In the genomic region with DNA sequence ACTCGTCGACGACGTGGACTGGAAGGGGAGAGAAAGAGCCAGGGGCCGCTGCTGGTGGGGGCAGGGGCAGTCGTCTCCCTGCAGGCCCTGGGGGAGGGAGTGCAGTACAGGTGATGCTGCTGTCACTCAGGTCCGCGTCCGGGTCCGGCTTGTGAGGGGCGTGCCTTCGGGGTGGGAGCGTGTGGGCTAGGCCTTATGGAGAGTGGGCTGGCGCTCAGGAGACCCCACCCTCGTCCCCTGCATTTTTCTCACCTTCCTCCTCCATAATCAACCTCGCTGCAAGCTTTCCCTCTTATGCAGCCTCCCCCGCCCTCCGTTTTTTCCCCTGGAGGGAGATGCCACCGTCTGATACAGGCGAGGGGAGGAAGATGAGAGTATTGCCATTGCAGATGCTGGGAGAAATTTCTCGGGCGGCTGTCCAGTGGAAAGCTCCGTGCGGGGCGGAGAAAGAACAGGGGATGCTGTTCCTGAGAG, we compare ENCODE assay signal across 1 cellular context.
TF ChIP-seq lines count a peak whose summit lies in the region.

No MANE protein-coding gene starts in this region.

TF ChIP-seq in HEK293, 187 proteins besides CTCF, POLR2A, EP300 and RAD21 (continued from another document):
- TF ChIP-seq, protein P1, sequence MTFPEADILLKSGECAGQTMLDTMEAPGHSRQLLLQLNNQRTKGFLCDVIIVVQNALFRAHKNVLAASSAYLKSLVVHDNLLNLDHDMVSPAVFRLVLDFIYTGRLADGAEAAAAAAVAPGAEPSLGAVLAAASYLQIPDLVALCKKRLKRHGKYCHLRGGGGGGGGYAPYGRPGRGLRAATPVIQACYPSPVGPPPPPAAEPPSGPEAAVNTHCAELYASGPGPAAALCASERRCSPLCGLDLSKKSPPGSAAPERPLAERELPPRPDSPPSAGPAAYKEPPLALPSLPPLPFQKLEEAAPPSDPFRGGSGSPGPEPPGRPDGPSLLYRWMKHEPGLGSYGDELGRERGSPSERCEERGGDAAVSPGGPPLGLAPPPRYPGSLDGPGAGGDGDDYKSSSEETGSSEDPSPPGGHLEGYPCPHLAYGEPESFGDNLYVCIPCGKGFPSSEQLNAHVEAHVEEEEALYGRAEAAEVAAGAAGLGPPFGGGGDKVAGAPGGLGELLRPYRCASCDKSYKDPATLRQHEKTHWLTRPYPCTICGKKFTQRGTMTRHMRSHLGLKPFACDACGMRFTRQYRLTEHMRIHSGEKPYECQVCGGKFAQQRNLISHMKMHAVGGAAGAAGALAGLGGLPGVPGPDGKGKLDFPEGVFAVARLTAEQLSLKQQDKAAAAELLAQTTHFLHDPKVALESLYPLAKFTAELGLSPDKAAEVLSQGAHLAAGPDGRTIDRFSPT (tag by site-specific recombination; IDR thresholded peaks at IDR 0.05), result 0 out of 2 replicates have a peak, but pooled peaks have one; percentile 50
- TF ChIP-seq SETDB1 (IDR thresholded peaks at IDR 0.05; ENCODE audit: insufficient read length, low read length), result no peak
- no peak for TF ChIP-seq ZNF510 (tag by site-specific recombination; IDR thresholded peaks at IDR 0.05; ENCODE audit: insufficient replicate concordance)
- no peak for TF ChIP-seq ZNF658 (tag by site-specific recombination; IDR thresholded peaks at IDR 0.05)
- no peak for TF ChIP-seq ZNF677 (tag by site-specific recombination; IDR thresholded peaks at IDR 0.05)
- no peak for TF ChIP-seq SALL2 (tag by site-specific recombination; IDR thresholded peaks at IDR 0.05; ENCODE audit: borderline replicate concordance)
- TF ChIP-seq SP2 (tag by site-specific recombination; IDR thresholded peaks at IDR 0.05), result peak; percentile 90
- no peak for TF ChIP-seq ZNF426 (tag by site-specific recombination; IDR thresholded peaks at IDR 0.05)
- TF ChIP-seq ZNF138 (tag by site-specific recombination; IDR thresholded peaks at IDR 0.05; ENCODE audit: borderline replicate concordance), result no peak
- TF ChIP-seq ZNF777 (tag by site-specific recombination; IDR thresholded peaks at IDR 0.05; ENCODE audit: borderline replicate concordance), result no peak
- TF ChIP-seq, protein P2, sequence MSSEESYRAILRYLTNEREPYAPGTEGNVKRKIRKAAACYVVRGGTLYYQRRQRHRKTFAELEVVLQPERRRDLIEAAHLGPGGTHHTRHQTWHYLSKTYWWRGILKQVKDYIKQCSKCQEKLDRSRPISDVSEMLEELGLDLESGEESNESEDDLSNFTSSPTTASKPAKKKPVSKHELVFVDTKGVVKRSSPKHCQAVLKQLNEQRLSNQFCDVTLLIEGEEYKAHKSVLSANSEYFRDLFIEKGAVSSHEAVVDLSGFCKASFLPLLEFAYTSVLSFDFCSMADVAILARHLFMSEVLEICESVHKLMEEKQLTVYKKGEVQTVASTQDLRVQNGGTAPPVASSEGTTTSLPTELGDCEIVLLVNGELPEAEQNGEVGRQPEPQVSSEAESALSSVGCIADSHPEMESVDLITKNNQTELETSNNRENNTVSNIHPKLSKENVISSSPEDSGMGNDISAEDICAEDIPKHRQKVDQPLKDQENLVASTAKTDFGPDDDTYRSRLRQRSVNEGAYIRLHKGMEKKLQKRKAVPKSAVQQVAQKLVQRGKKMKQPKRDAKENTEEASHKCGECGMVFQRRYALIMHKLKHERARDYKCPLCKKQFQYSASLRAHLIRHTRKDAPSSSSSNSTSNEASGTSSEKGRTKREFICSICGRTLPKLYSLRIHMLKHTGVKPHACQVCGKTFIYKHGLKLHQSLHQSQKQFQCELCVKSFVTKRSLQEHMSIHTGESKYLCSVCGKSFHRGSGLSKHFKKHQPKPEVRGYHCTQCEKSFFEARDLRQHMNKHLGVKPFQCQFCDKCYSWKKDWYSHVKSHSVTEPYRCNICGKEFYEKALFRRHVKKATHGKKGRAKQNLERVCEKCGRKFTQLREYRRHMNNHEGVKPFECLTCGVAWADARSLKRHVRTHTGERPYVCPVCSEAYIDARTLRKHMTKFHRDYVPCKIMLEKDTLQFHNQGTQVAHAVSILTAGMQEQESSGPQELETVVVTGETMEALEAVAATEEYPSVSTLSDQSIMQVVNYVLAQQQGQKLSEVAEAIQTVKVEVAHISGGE (tag by site-specific recombination; conservative IDR thresholded peaks at IDR 0.05; ENCODE audit: low read depth), result 0 out of 2 replicates have a peak, but pooled peaks have one; percentile 30
- TF ChIP-seq ZNF274 (IDR thresholded peaks at IDR 0.05; ENCODE audit: low read length), result no peak
- TF ChIP-seq ZNF274 (tag by site-specific recombination; IDR thresholded peaks at IDR 0.05; ENCODE audit: borderline replicate concordance), result no peak
- TF ChIP-seq ZNF335 (tag by site-specific recombination; conservative IDR thresholded peaks at IDR 0.05), result peak; percentile 46; the same call in 1 of the 2 replicates
- peak; percentile 88 for TF ChIP-seq SP3 (tag by site-specific recombination; IDR thresholded peaks at IDR 0.05)
- peak; percentile 20; the same call in 1 of the 2 replicates for TF ChIP-seq OSR2 (tag by site-specific recombination; IDR thresholded peaks at IDR 0.05)
- TF ChIP-seq ZNF571 (tag by site-specific recombination; IDR thresholded peaks at IDR 0.05), result no peak
- TF ChIP-seq ZBTB20 (tag by site-specific recombination; IDR thresholded peaks at IDR 0.05), result peak; percentile 72; the same call in 1 of the 2 replicates
- TF ChIP-seq ZNF394 (tag by site-specific recombination; IDR thresholded peaks at IDR 0.05; ENCODE audit: borderline replicate concordance), result no peak
- TF ChIP-seq OVOL3 (tag by site-specific recombination; IDR thresholded peaks at IDR 0.05), result no peak; the same call in 1 of the 2 replicates
- TF ChIP-seq ZNF423 (tag by site-specific recombination; IDR thresholded peaks at IDR 0.05), result no peak
- peak; percentile 19 for TF ChIP-seq ZNF341 (tag by site-specific recombination; IDR thresholded peaks at IDR 0.05; ENCODE audit: low read depth)
- peak; percentile 8; the same call in 1 of the 2 replicates for TF ChIP-seq YY1 (tag by site-specific recombination; IDR thresholded peaks at IDR 0.05)
- TF ChIP-seq, protein P3, sequence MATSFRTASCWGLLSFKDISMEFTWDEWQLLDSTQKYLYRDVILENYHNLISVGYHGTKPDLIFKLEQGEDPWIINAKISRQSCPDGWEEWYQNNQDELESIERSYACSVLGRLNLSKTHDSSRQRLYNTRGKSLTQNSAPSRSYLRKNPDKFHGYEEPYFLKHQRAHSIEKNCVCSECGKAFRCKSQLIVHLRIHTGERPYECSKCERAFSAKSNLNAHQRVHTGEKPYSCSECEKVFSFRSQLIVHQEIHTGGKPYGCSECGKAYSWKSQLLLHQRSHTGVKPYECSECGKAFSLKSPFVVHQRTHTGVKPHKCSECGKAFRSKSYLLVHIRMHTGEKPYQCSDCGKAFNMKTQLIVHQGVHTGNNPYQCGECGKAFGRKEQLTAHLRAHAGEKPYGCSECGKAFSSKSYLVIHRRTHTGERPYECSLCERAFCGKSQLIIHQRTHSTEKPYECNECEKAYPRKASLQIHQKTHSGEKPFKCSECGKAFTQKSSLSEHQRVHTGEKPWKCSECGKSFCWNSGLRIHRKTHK (tag by site-specific recombination; IDR thresholded peaks at IDR 0.05), result no peak
- TF ChIP-seq, protein P4, sequence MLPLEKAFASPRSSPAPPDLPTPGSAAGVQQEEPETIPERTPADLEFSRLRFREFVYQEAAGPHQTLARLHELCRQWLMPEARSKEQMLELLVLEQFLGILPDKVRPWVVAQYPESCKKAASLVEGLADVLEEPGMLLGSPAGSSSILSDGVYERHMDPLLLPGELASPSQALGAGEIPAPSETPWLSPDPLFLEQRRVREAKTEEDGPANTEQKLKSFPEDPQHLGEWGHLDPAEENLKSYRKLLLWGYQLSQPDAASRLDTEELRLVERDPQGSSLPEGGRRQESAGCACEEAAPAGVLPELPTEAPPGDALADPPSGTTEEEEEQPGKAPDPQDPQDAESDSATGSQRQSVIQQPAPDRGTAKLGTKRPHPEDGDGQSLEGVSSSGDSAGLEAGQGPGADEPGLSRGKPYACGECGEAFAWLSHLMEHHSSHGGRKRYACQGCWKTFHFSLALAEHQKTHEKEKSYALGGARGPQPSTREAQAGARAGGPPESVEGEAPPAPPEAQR (tag by site-specific recombination; IDR thresholded peaks at IDR 0.05), result no peak
- TF ChIP-seq, protein P5, sequence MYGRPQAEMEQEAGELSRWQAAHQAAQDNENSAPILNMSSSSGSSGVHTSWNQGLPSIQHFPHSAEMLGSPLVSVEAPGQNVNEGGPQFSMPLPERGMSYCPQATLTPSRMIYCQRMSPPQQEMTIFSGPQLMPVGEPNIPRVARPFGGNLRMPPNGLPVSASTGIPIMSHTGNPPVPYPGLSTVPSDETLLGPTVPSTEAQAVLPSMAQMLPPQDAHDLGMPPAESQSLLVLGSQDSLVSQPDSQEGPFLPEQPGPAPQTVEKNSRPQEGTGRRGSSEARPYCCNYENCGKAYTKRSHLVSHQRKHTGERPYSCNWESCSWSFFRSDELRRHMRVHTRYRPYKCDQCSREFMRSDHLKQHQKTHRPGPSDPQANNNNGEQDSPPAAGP (tag by site-specific recombination; IDR thresholded peaks at IDR 0.05), result peak; percentile 67; the same call in 1 of the 2 replicates
- peak; percentile 21; the same call in 1 of the 2 replicates for TF ChIP-seq BCL11B (tag by site-specific recombination; IDR thresholded peaks at IDR 0.05; ENCODE audit: low read depth)
- TF ChIP-seq ZNF10 (tag by site-specific recombination; IDR thresholded peaks at IDR 0.05), result no peak
- peak; percentile 86 for TF ChIP-seq ZFHX2 (tag by site-specific recombination; conservative IDR thresholded peaks at IDR 0.05)
- TF ChIP-seq IKZF3 (tag by site-specific recombination; IDR thresholded peaks at IDR 0.05), result no peak
- TF ChIP-seq ZNF776 (tag by site-specific recombination; IDR thresholded peaks at IDR 0.05; ENCODE audit: borderline replicate concordance), result no peak
- TF ChIP-seq ZNF558 (tag by site-specific recombination; IDR thresholded peaks at IDR 0.05), result peak; percentile 72
- TF ChIP-seq SCRT2 (tag by site-specific recombination; IDR thresholded peaks at IDR 0.05), result peak; percentile 78
- TF ChIP-seq, protein P6, sequence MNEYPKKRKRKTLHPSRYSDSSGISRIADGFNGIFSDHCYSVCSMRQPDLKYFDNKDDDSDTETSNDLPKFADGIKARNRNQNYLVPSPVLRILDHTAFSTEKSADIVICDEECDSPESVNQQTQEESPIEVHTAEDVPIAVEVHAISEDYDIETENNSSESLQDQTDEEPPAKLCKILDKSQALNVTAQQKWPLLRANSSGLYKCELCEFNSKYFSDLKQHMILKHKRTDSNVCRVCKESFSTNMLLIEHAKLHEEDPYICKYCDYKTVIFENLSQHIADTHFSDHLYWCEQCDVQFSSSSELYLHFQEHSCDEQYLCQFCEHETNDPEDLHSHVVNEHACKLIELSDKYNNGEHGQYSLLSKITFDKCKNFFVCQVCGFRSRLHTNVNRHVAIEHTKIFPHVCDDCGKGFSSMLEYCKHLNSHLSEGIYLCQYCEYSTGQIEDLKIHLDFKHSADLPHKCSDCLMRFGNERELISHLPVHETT (tag by site-specific recombination; IDR thresholded peaks at IDR 0.05), result no peak
- TF ChIP-seq, protein P7, sequence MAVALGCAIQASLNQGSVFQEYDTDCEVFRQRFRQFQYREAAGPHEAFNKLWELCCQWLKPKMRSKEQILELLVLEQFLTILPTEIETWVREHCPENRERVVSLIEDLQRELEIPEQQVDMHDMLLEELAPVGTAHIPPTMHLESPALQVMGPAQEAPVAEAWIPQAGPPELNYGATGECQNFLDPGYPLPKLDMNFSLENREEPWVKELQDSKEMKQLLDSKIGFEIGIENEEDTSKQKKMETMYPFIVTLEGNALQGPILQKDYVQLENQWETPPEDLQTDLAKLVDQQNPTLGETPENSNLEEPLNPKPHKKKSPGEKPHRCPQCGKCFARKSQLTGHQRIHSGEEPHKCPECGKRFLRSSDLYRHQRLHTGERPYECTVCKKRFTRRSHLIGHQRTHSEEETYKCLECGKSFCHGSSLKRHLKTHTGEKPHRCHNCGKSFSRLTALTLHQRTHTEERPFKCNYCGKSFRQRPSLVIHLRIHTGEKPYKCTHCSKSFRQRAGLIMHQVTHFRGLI (tag by site-specific recombination; IDR thresholded peaks at IDR 0.05), result no peak; the same call in 1 of the 2 replicates
- peak; percentile 55; the same call in 1 of the 2 replicates for TF ChIP-seq KLF16 (tag by site-specific recombination; IDR thresholded peaks at IDR 0.05)
- no peak for TF ChIP-seq ZNF548 (tag by site-specific recombination; IDR thresholded peaks at IDR 0.05)
- TF ChIP-seq, protein P8, sequence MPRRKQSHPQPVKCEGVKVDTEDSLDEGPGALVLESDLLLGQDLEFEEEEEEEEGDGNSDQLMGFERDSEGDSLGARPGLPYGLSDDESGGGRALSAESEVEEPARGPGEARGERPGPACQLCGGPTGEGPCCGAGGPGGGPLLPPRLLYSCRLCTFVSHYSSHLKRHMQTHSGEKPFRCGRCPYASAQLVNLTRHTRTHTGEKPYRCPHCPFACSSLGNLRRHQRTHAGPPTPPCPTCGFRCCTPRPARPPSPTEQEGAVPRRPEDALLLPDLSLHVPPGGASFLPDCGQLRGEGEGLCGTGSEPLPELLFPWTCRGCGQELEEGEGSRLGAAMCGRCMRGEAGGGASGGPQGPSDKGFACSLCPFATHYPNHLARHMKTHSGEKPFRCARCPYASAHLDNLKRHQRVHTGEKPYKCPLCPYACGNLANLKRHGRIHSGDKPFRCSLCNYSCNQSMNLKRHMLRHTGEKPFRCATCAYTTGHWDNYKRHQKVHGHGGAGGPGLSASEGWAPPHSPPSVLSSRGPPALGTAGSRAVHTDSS (tag by site-specific recombination; IDR thresholded peaks at IDR 0.05), result peak; percentile 69
- TF ChIP-seq ZNF629 (tag by site-specific recombination; IDR thresholded peaks at IDR 0.05), result peak; percentile 33; the same call in 1 of the 2 replicates
- peak; percentile 47; the same call in 1 of the 2 replicates for TF ChIP-seq ZNF366 (tag by site-specific recombination; conservative IDR thresholded peaks at IDR 0.05)
- TF ChIP-seq ZNF660 (tag by site-specific recombination; IDR thresholded peaks at IDR 0.05), result no peak; the same call in 1 of the 2 replicates
- TF ChIP-seq, protein P9, sequence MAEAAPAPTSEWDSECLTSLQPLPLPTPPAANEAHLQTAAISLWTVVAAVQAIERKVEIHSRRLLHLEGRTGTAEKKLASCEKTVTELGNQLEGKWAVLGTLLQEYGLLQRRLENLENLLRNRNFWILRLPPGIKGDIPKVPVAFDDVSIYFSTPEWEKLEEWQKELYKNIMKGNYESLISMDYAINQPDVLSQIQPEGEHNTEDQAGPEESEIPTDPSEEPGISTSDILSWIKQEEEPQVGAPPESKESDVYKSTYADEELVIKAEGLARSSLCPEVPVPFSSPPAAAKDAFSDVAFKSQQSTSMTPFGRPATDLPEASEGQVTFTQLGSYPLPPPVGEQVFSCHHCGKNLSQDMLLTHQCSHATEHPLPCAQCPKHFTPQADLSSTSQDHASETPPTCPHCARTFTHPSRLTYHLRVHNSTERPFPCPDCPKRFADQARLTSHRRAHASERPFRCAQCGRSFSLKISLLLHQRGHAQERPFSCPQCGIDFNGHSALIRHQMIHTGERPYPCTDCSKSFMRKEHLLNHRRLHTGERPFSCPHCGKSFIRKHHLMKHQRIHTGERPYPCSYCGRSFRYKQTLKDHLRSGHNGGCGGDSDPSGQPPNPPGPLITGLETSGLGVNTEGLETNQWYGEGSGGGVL (tag by site-specific recombination; IDR thresholded peaks at IDR 0.05), result peak; percentile 97
